Comparison of ENCODE assay signal across 1 cellular context in genomic region chr9:20557890-20558608, GRCh38.
TF ChIP-seq lines count a peak whose summit lies in the region.

No MANE protein-coding gene starts in this region.

TF ChIP-seq in GM23338, 12 proteins besides CTCF, POLR2A, EP300 and RAD21:
- TF ChIP-seq ZNF462 (CRISPR knock-in tag; IDR thresholded peaks at IDR 0.05) = no peak
